In genomic region chr1:25740071-25740470, GRCh38 we compare ENCODE assay signal across 1 cellular context.
TF ChIP-seq lines count a peak whose summit lies in the region.

No MANE protein-coding gene starts in this region.

TF ChIP-seq in H1, 55 proteins besides CTCF, POLR2A, EP300 and RAD21:
- TF ChIP-seq RBBP5 (IDR thresholded peaks at IDR 0.05; ENCODE audit: borderline replicate concordance, low read depth, low read length), result no peak
- no peak for TF ChIP-seq POU5F1 (IDR thresholded peaks at IDR 0.05; ENCODE audit: low read depth, low read length)
- TF ChIP-seq TAF1 (IDR thresholded peaks at IDR 0.05; ENCODE audit: low read depth, low read length), result no peak
- TF ChIP-seq RNF2 (IDR thresholded peaks at IDR 0.05; ENCODE audit: borderline replicate concordance, low read depth, low read length, missing control alignments, poor library complexity, severe bottlenecking), result no peak
- no peak for TF ChIP-seq CBX8 (IDR thresholded peaks at IDR 0.05; ENCODE audit: borderline replicate concordance, low read depth, low read length)
- no peak for TF ChIP-seq TAF7 (optimal IDR thresholded peaks at IDR 0.05; ENCODE audit: borderline replicate concordance, low read depth, low read length)
- no peak for TF ChIP-seq BCL11A (IDR thresholded peaks at IDR 0.05; ENCODE audit: low read depth in 2 of 2, low read length in 2 of 2)
- TF ChIP-seq NRF1 (IDR thresholded peaks at IDR 0.05; ENCODE audit: low read depth, low read length), result no peak
- TF ChIP-seq EGR1 (IDR thresholded peaks at IDR 0.05; ENCODE audit: borderline replicate concordance, low read depth, low read length), result no peak
- TF ChIP-seq HDAC2 (IDR thresholded peaks at IDR 0.05; ENCODE audit: borderline replicate concordance in 1 of 2, low read depth in 2 of 2, low read length in 2 of 2), result no peak
- no peak for TF ChIP-seq RFX5 (IDR thresholded peaks at IDR 0.05; ENCODE audit: borderline replicate concordance, low read depth, low read length)
- no peak for TF ChIP-seq ASH2L (IDR thresholded peaks at IDR 0.05; ENCODE audit: low read length)
- no peak for TF ChIP-seq MAFK (IDR thresholded peaks at IDR 0.05; ENCODE audit: low read depth, low read length)
TF ChIP-seq in H1: peak in this region for 0.
